1 cellular context compared by ENCODE assay signal in genomic region chr2:202870431-202871160, GRCh38.
A peak's percentile ranks its signal among the peaks of the same experiment; 100 is the strongest.
TF ChIP-seq lines count a peak whose summit lies in the region.

No MANE protein-coding gene starts in this region.

TF ChIP-seq in GM12878, 131 proteins besides CTCF, POLR2A, EP300 and RAD21 (continued from another document and continues in another):
- TF ChIP-seq E4F1 (IDR thresholded peaks at IDR 0.05; ENCODE audit: borderline replicate concordance, partially characterized antibody), result no peak
- no peak for TF ChIP-seq TCF12 (IDR thresholded peaks at IDR 0.05; ENCODE audit: low read depth, low read length)
- TF ChIP-seq CUX1 (IDR thresholded peaks at IDR 0.05; ENCODE audit: insufficient replicate concordance, low read depth, low read length), result no peak
- 0 out of 2 replicates have a peak, but pooled peaks have one; percentile 27 for TF ChIP-seq MLLT1 (IDR thresholded peaks at IDR 0.05)
- TF ChIP-seq PBX3 (IDR thresholded peaks at IDR 0.05; ENCODE audit: insufficient replicate concordance, low read depth, low read length), result no peak
- no peak for TF ChIP-seq ZBTB4 (CRISPR knock-in tag; IDR thresholded peaks at IDR 0.05)
- 0 out of 2 replicates have a peak, but pooled peaks have one; percentile 37 for TF ChIP-seq HDGF (IDR thresholded peaks at IDR 0.05)
- TF ChIP-seq RBBP5 (conservative IDR thresholded peaks at IDR 0.05), result no peak
- TF ChIP-seq ATF7 (IDR thresholded peaks at IDR 0.05; ENCODE audit: low read depth), result peak; percentile 63
- no peak for TF ChIP-seq DPF2 (IDR thresholded peaks at IDR 0.05)
- TF ChIP-seq CBFB (IDR thresholded peaks at IDR 0.05; ENCODE audit: low read depth), result no peak
- TF ChIP-seq SUPT20H (IDR thresholded peaks at IDR 0.05; ENCODE audit: borderline replicate concordance, control insufficient read depth, low read depth, low read length), result no peak
- no peak for TF ChIP-seq KLF5 (IDR thresholded peaks at IDR 0.05; ENCODE audit: partially characterized antibody)
- 0 out of 2 replicates have a peak, but pooled peaks have one; percentile 17 for TF ChIP-seq SMARCA5 (IDR thresholded peaks at IDR 0.05)
- TF ChIP-seq TCF7 (IDR thresholded peaks at IDR 0.05; ENCODE audit: borderline replicate concordance), result no peak
- no peak for TF ChIP-seq ZBTB40 (IDR thresholded peaks at IDR 0.05; ENCODE audit: borderline replicate concordance)
- TF ChIP-seq MTA3 (IDR thresholded peaks at IDR 0.05; ENCODE audit: borderline replicate concordance, low read length), result no peak
- TF ChIP-seq BMI1 (IDR thresholded peaks at IDR 0.05; ENCODE audit: borderline replicate concordance), result no peak
- TF ChIP-seq ATF2 (IDR thresholded peaks at IDR 0.05; ENCODE audit: low read length), result no peak
- TF ChIP-seq GATAD2B (conservative IDR thresholded peaks at IDR 0.05; ENCODE audit: low read depth), result no peak
- TF ChIP-seq TBL1XR1 (IDR thresholded peaks at IDR 0.05; ENCODE audit: low read depth, low read length), result no peak
- TF ChIP-seq SUZ12 (IDR thresholded peaks at IDR 0.05; ENCODE audit: unreplicated experiment), result no peak
- TF ChIP-seq IRF5 (IDR thresholded peaks at IDR 0.05; ENCODE audit: borderline replicate concordance), result no peak
- TF ChIP-seq WRNIP1 (IDR thresholded peaks at IDR 0.05; ENCODE audit: borderline replicate concordance, low read depth, low read length), result no peak
- TF ChIP-seq NKRF (conservative IDR thresholded peaks at IDR 0.05), result no peak
- no peak for TF ChIP-seq SREBF1 (IDR thresholded peaks at IDR 0.05; ENCODE audit: low read length)
- TF ChIP-seq ZNF622 (IDR thresholded peaks at IDR 0.05), result no peak
- no peak for TF ChIP-seq STAT1 (conservative IDR thresholded peaks at IDR 0.05)
- TF ChIP-seq RELA (IDR thresholded peaks at IDR 0.05; ENCODE audit: borderline replicate concordance, partially characterized antibody), result no peak
- no peak for TF ChIP-seq KAT2A (conservative IDR thresholded peaks at IDR 0.05; ENCODE audit: control insufficient read depth, low read depth, low read length)
